Comparison of ENCODE assay signal across 16 cellular contexts in genomic region chr1:210586785-210587184, GRCh38.
A peak's percentile ranks its signal among the peaks of the same experiment; 100 is the strongest.
DNase-seq lines count a peak whose midpoint lies in the region; ATAC-seq and TF ChIP-seq lines count a peak whose summit lies in the region.
"Had no signal": no experiment of that assay in that cellular context is flagged by ENCODE, and none has a peak within 500 bp of the region (broad histone marks: within the 10 kb centered on the region; RNA-seq: fewer than 3 reads in every experiment).

No MANE protein-coding gene starts in this region.

- ATAC-seq in HG03521 (IDR thresholded peaks at IDR 0.05; ENCODE audit: unreplicated experiment): no peak

- H3K9me3 Mint-ChIP-seq in glutamatergic neuron (ENCODE audit: unreplicated experiment): peaks cover 2% of the 10 kb centered on the region
- H3K9me3 Mint-ChIP-seq: activated naive CD4-positive, alpha-beta T cell treated with anti-CD3 and anti-CD28 coated beads, Interleukin-2, amount 10 ng/mL, durations not matched to agents 7 days and 5 days; CD4-positive, alpha-beta T cell had no signal

- H3K4me1 Mint-ChIP-seq in glutamatergic neuron (ENCODE audit: low read depth, unreplicated experiment): peaks cover 13% of the 10 kb centered on the region

- peak overlapping the region; percentile 17 for H3K27ac Mint-ChIP-seq in glutamatergic neuron (ENCODE audit: unreplicated experiment)
- H3K27ac Mint-ChIP-seq: activated naive CD4-positive, alpha-beta T cell treated with anti-CD3 and anti-CD28 coated beads, Interleukin-2, amount 10 ng/mL, durations not matched to agents 7 days and 5 days; CD4-positive, alpha-beta T cell had no signal

- H3K27me3 Mint-ChIP-seq in glutamatergic neuron (ENCODE audit: unreplicated experiment): peaks cover 3% of the 10 kb centered on the region
- H3K27me3 Mint-ChIP-seq: activated naive CD4-positive, alpha-beta T cell treated with anti-CD3 and anti-CD28 coated beads, Interleukin-2, amount 10 ng/mL, durations not matched to agents 7 days and 5 days; CD4-positive, alpha-beta T cell had no signal

- no peak for TF ChIP-seq CTCF in glutamatergic neuron (IDR thresholded peaks at IDR 0.05; ENCODE audit: partially characterized antibody, unreplicated experiment)

- no peak overlapping the region for H3K4me3 Mint-ChIP-seq in glutamatergic neuron (ENCODE audit: unreplicated experiment)
- H3K4me3 Mint-ChIP-seq: activated naive CD4-positive, alpha-beta T cell treated with anti-CD3 and anti-CD28 coated beads, Interleukin-2, amount 10 ng/mL, durations not matched to agents 7 days and 5 days; CD4-positive, alpha-beta T cell had no signal

- DNase-seq in NCI-H2107 treated with DMSO at 0.1 percent for 48 hours (lab: John Stamatoyannopoulos, UW; ENCODE audit: unreplicated experiment) (peak; percentile 50), NCI-H2107 (lab: John Stamatoyannopoulos, UW) (no peak), NCI-H446 (lab: John Stamatoyannopoulos, UW) (peak; percentile 68 to 82), glutamatergic neuron (peak; percentile 32), superior temporal gyrus (ENCODE audit: extremely low spot score) (peak; percentile 91), NCI-H146 treated with DMSO at 0.1 percent for 48 hours (lab: John Stamatoyannopoulos, UW; ENCODE audit: unreplicated experiment) (no peak), ecto neural progenitor cell (ENCODE audit: low spot score) (no peak)
- DNase-seq: activated CD4-positive, alpha-beta T cell treated with anti-CD3 and anti-CD28 coated beads, Interleukin-2, amount 50 U/mL, for 48 hours; activated naive CD4-positive, alpha-beta T cell treated with anti-CD3 and anti-CD28 coated beads, Interleukin-2, amount 10 ng/mL, durations not matched to agents 7 days and 5 days; activated T-cell treated with anti-CD3 and anti-CD28 coated beads, Interleukin-2, amount 50 U/mL, for 1 hour; CD4-positive, alpha-beta T cell; mesendoderm; NCI-H2029; stimulated activated CD4-positive, alpha-beta T cell treated with anti-CD3 and anti-CD28 coated beads, Interleukin-15, amount 100 ng/mL, for 24 hours; stimulated activated naive CD4-positive, alpha-beta T cell treated with Interleukin-2 at 50 U/mL for 16 hours had no signal

- peaks cover 7% of the 10 kb centered on the region for H3K36me3 Mint-ChIP-seq in glutamatergic neuron (ENCODE audit: unreplicated experiment)
- H3K36me3 Mint-ChIP-seq: activated naive CD4-positive, alpha-beta T cell treated with anti-CD3 and anti-CD28 coated beads, Interleukin-2, amount 10 ng/mL, durations not matched to agents 7 days and 5 days had no signal

Comparison
In these comparisons a context has a peak if more than half of its experiments do, and no peak if none do; other contexts are left out.
1. DNase-seq: peak in NCI-H2107 treated with DMSO at 0.1 percent for 48 hours (single experiment), NCI-H446 (2 of 2), glutamatergic neuron (single experiment) and superior temporal gyrus (single experiment); none in NCI-H2107 (single experiment), NCI-H146 treated with DMSO at 0.1 percent for 48 hours (single experiment) and ecto neural progenitor cell (single experiment).